32 cellular contexts compared by ENCODE assay signal in genomic region chr1:18103788-18104421, GRCh38. TPM values are rescaled to one million over a fixed set of nuclear protein-coding genes. Genes with fewer than 3 reads are reported as not detected.
"Had no signal": no experiment of that assay in that cellular context is flagged by ENCODE, and none has a peak within 500 bp of the region (broad histone marks: within the 10 kb centered on the region; RNA-seq: fewer than 3 reads in every experiment).

No MANE protein-coding gene starts in this region.

- ATAC-seq: activated CD8-positive, alpha-beta T cell treated with anti-CD3 and anti-CD28 coated beads for 36 hours; activated T-cell treated with anti-CD3 and anti-CD28 coated beads, Interleukin-2, amount 50 U/mL, for 72 hours; activated T-helper 17 cell treated with anti-CD3 and anti-CD28 coated beads, Interleukin-2, amount 50 U/mL, for 72 hours; Panc1 had no signal

- H3K4me3 ChIP-seq: ascending aorta, MG63, SJCRH30, SK-N-MC had no signal

- H3K9me3 ChIP-seq: ascending aorta, MG63, SJCRH30 had no signal

- H3K36me3 ChIP-seq: ascending aorta, MG63, SJCRH30, WERI-Rb-1 had no signal

- H3K27me3 ChIP-seq: ascending aorta, SJCRH30 had no signal

- DNase-seq: activated CD4-positive, alpha-beta T cell treated with anti-CD3 and anti-CD28 coated beads, Interleukin-2, amount 10 ng/mL, durations not matched to agents 24 days and 14 days; activated CD4-positive, alpha-beta T cell treated with anti-CD3 and anti-CD28 coated beads, Interleukin-2, amount 50 U/mL, for 4 hours; activated CD4-positive, CD25-positive, alpha-beta regulatory T cell; activated CD8-positive, alpha-beta T cell treated with anti-CD3 and anti-CD28 coated beads for 36 hours; activated effector memory CD4-positive, alpha-beta T cell treated with anti-CD3 and anti-CD28 coated beads, Interleukin-2, amount 50 U/mL, for 16 hours; activated naive CD4-positive, alpha-beta T cell; activated naive CD4-positive, alpha-beta T cell treated with anti-CD3 and anti-CD28 coated beads, Interleukin-2, amount 50 U/mL, for 16 hours; activated naive CD8-positive, alpha-beta T cell treated with anti-CD3 and anti-CD28 coated beads for 36 hours; activated T-cell treated with anti-CD3 and anti-CD28 coated beads, Interleukin-2, amount 50 U/mL, for 1 hour; activated T-cell treated with anti-CD3 and anti-CD28 coated beads, Interleukin-2, amount 50 U/mL, for 72 hours; amniotic stem cell; NCI-H1048; NCI-H1105 treated with DMSO at 0.1 percent for 48 hours; NCI-H1436 treated with DMSO at 0.1 percent for 48 hours; NCI-H1694 treated with DMSO at 0.1 percent for 48 hours; NCI-H2029; NCI-H345; NCI-H524 treated with DMSO at 0.1 percent for 48 hours; SHP77; SJCRH30; T1000; WERI-Rb-1 had no signal

- H3K4me1 ChIP-seq: SJCRH30 had no signal

- H3K27ac ChIP-seq: ascending aorta, SJCRH30, SK-N-MC, WERI-Rb-1 had no signal

RNA-seq across cellular contexts. Expression of gene IGSF21, which starts 3.7 kb away (rescaled TPM):
- total RNA-seq: activated CD4-positive, alpha-beta T cell treated with anti-CD3 and anti-CD28 coated beads, Interleukin-2, amount 10 ng/mL, durations not matched to agents 24 days and 14 days; activated CD8-positive, alpha-beta memory T cell treated with anti-CD3 and anti-CD28 coated beads for 36 hours; activated CD8-positive, alpha-beta T cell treated with anti-CD3 and anti-CD28 coated beads for 36 hours; activated naive CD8-positive, alpha-beta T cell treated with anti-CD3 and anti-CD28 coated beads for 36 hours; activated T-cell treated with anti-CD3 and anti-CD28 coated beads, Interleukin-2, amount 50 U/mL, for 72 hours; activated T-helper 17 cell treated with anti-CD3 and anti-CD28 coated beads, Interleukin-2, amount 50 U/mL, for 72 hours; NCI-H460; RPMI7951; SJCRH30; T-helper 1 cell treated with Interleukin-12 subunit alpha and Interleukin-12 subunit beta and Interleukin-4 antibody, amounts not matched to agents 30 ng/mL and 1 ng/mL, for 36 hours; T-helper 2 cell treated with Interferon-gamma antibody and Interleukin-4, amounts not matched to agents 100 ng/mL and 5 ng/mL, for 36 hours had no signal
